Comparison of ENCODE assay signal across 22 cellular contexts in genomic region chr6:125674230-125674629, GRCh38.
"Had no signal": no experiment of that assay in that cellular context is flagged by ENCODE, and none has a peak within 500 bp of the region (broad histone marks: within the 10 kb centered on the region; RNA-seq: fewer than 3 reads in every experiment).

No MANE protein-coding gene starts in this region.

- H3K9me3 ChIP-seq: MG63, SJSA1 had no signal

- H3K36me3 ChIP-seq: MG63, SJSA1 had no signal

- H3K4me3 ChIP-seq: MG63, SJSA1, SK-N-MC had no signal

- ATAC-seq: HepG2 had no signal

- H3K4me1 ChIP-seq: SJSA1 had no signal

- DNase-seq: IMR-90, Karpas-422, KG1, MG63, NCI-H1092, NCI-H1105 treated with DMSO at 0.1 percent for 48 hours, NCI-H1417 treated with DMSO at 0.1 percent for 48 hours, NCI-H146, NCI-H1694 treated with DMSO at 0.1 percent for 48 hours, NCI-H1930, NCI-H2081 treated with DMSO at 0.1 percent for 48 hours, NCI-H345, NCI-H446 treated with DMSO at 0.1 percent for 48 hours, NCI-H510A treated with DMSO at 0.1 percent for 48 hours, NCI-H526, NCI-H82, Right ventricle myocardium superior, RPMI8226, SIG-M5 had no signal

- H3K27me3 ChIP-seq: MG63, SJSA1 had no signal

- H3K27ac ChIP-seq: SJSA1, SK-N-MC had no signal
